Comparison of ENCODE assay signal across 30 cellular contexts in genomic region chr9:93852728-93853127, GRCh38.
"Had no signal": no experiment of that assay in that cellular context is flagged by ENCODE, and none has a peak within 500 bp of the region (broad histone marks: within the 10 kb centered on the region; RNA-seq: fewer than 3 reads in every experiment).

No MANE protein-coding gene starts in this region.

- ATAC-seq: effector memory CD8-positive, alpha-beta T cell; esophagus mucosa; foreskin keratinocyte; gastrocnemius medialis; gastroesophageal sphincter; heart left ventricle; heart right ventricle had no signal

- H3K79me2 ChIP-seq: hepatocyte had no signal

- DNase-seq: colonic mucosa; cortex of kidney; dermis blood vessel endothelial cell; dorsolateral prefrontal cortex; effector CD4-positive, alpha-beta T cell; effector CD8-positive, alpha-beta T cell; effector memory CD4-positive, alpha-beta T cell; effector memory CD8-positive, alpha-beta T cell; endodermal cell; erythroblast; esophagus squamous epithelium; foreskin fibroblast; foreskin keratinocyte; foreskin melanocyte; gastrocnemius medialis; glutamatergic neuron; head of caudate nucleus; heart left ventricle; heart right ventricle had no signal

- H2AFZ ChIP-seq: hepatocyte had no signal

- H3K4me3 ChIP-seq: colonic mucosa, coronary artery, dorsolateral prefrontal cortex, esophagus muscularis mucosa, esophagus squamous epithelium, gastrocnemius medialis, gastroesophageal sphincter, heart left ventricle, heart right ventricle, hepatocyte had no signal

- FAIRE-seq: colon, endometrium, endothelial cell of umbilical vein, frontal cortex had no signal

- H3K4me2 ChIP-seq: hepatocyte had no signal

- H3K9me3 ChIP-seq: colonic mucosa, esophagus muscularis mucosa had no signal

- H3K27ac Mint-ChIP-seq: dendritic cell treated with granulocyte-macrophage colony-stimulating factor and Interleukin-4, amounts not matched to agents 40 ng/mL and 50 ng/mL, for 4 days; effector memory CD8-positive, alpha-beta T cell; endodermal cell had no signal

- H3K9me3 Mint-ChIP-seq: effector memory CD8-positive, alpha-beta T cell; endodermal cell had no signal

- H3K27ac ChIP-seq: colonic mucosa, coronary artery, dorsolateral prefrontal cortex, epithelial cell of prostate, esophagus muscularis mucosa, esophagus squamous epithelium, foreskin keratinocyte, gastrocnemius medialis, gastroesophageal sphincter, heart left ventricle, heart right ventricle, hepatocyte had no signal

- H3K4me1 Mint-ChIP-seq: endodermal cell had no signal

- H3K27me3 ChIP-seq: colonic mucosa had no signal

- H3K4me3 Mint-ChIP-seq: dendritic cell treated with granulocyte-macrophage colony-stimulating factor and Interleukin-4, amounts not matched to agents 40 ng/mL and 50 ng/mL, for 4 days; effector memory CD8-positive, alpha-beta T cell; endodermal cell had no signal

- H3K4me1 ChIP-seq: colonic mucosa, esophagus muscularis mucosa, esophagus squamous epithelium, foreskin keratinocyte, gastrocnemius medialis, heart left ventricle, heart right ventricle had no signal

- H3K36me3 ChIP-seq: colonic mucosa, esophagus muscularis mucosa, esophagus squamous epithelium, gastrocnemius medialis, gastroesophageal sphincter, heart left ventricle, heart right ventricle had no signal
